Comparison of ENCODE assay signal across 13 cellular contexts in genomic region chr1:39148942-39149341, GRCh38. TPM values are rescaled to one million over a fixed set of nuclear protein-coding genes. Genes with fewer than 3 reads are reported as not detected.
DNase-seq lines count a peak whose midpoint lies in the region; ATAC-seq and TF ChIP-seq lines count a peak whose summit lies in the region.
"Had no signal": no experiment of that assay in that cellular context is flagged by ENCODE, and none has a peak within 500 bp of the region (broad histone marks: within the 10 kb centered on the region; RNA-seq: fewer than 3 reads in every experiment).

No MANE protein-coding gene starts in this region.

- H3K79me1 ChIP-seq in mesenchymal stem cell (replicated peaks; ENCODE audit: low read length, poor library complexity, severe bottlenecking), result no peaks in the 10 kb centered on the region

- in situ Hi-C loops in Panc1 (cut with HindIII; ENCODE audit: low pct_unique_long_range_greater_than_20kb, low sequenced_read_pairs), result no loop called here

- H3K27ac ChIP-seq in BLaER1 (no peak overlapping the region), HUES64 (ENCODE audit: low read depth, low read length) (0 out of 2 replicates have a peak overlapping the region, but pooled peaks have one; percentile 0), Panc1 (ENCODE audit: low read length) (0 out of 2 replicates have a peak overlapping the region, but pooled peaks have one; percentile 35), mesenchymal stem cell (ENCODE audit: low read length, poor library complexity, severe bottlenecking) (no peak overlapping the region)
- H3K27ac ChIP-seq: A549, SJSA1 had no signal

- H2BK5ac ChIP-seq in mesenchymal stem cell (ENCODE audit: low read depth, low read length, poor library complexity, severe bottlenecking), result no peak overlapping the region

- H3K4me3 ChIP-seq in BLaER1, result no peak overlapping the region
- no peak overlapping the region for H3K4me3 ChIP-seq in HUES64 (ENCODE audit: low read length)
- H3K4me3 ChIP-seq in Panc1 (ENCODE audit: low read depth in 2 of 2, low read length in 2 of 2), result no peak overlapping the region
- no peak overlapping the region for H3K4me3 ChIP-seq in mesenchymal stem cell (ENCODE audit: insufficient read depth in 1 of 2, low read depth in 1 of 2, low read length in 2 of 2)
- H3K4me3 ChIP-seq: A549, SJSA1 had no signal

- H2BK120ac ChIP-seq in mesenchymal stem cell (ENCODE audit: low read depth, low read length), result no peak overlapping the region

- peak overlapping the region in 1 of 2 experiments; percentile 60 for H3K4ac ChIP-seq in mesenchymal stem cell (ENCODE audit: low read depth in 1 of 2, low read length in 2 of 2)

- WGBS in HUES64, result 85% methylated on average over 4 of the region's 4 CpGs
- 93% methylated on average over 4 of the region's 4 CpGs for WGBS in mesenchymal stem cell

- H2BK12ac ChIP-seq in mesenchymal stem cell (ENCODE audit: low read length in 2 of 2), result peak overlapping the region; percentile 11 to 77

- H2BK15ac ChIP-seq in mesenchymal stem cell (ENCODE audit: low read depth, poor library complexity, severe bottlenecking), result peak overlapping the region; percentile 89

- H3K36me3 ChIP-seq in BLaER1 (0 out of 2 replicates have a peak, but pooled peaks cover 5% of the 10 kb centered on the region), HUES64 (ENCODE audit: insufficient read depth, low read length) (peaks cover 2% of the 10 kb centered on the region; the same call in 1 of the 2 replicates), Panc1 (ENCODE audit: control insufficient read depth, insufficient read depth, low read length) (no peaks in the 10 kb centered on the region), mesenchymal stem cell (ENCODE audit: control insufficient read depth in 1 of 2, insufficient read depth in 2 of 2, low read depth in 1 of 2, low read length in 2 of 2) (no peaks in the 10 kb centered on the region)

- POLR2A ChIA-PET in Panc1 (lab: Charles Lee), result no interaction called here

- no peaks in the 10 kb centered on the region for H3K27me3 ChIP-seq in BLaER1
- no peaks in the 10 kb centered on the region for H3K27me3 ChIP-seq in HUES64 (ENCODE audit: insufficient read depth, low read length)
- no peaks in the 10 kb centered on the region for H3K27me3 ChIP-seq in Panc1 (ENCODE audit: control insufficient read depth, insufficient read depth, low read length)
- H3K27me3 ChIP-seq in mesenchymal stem cell (ENCODE audit: control insufficient read depth in 1 of 2, insufficient read depth in 1 of 2, low read length in 2 of 2), result no peaks in the 10 kb centered on the region
- H3K27me3 ChIP-seq: SJSA1 had no signal

- H3K9me3 ChIP-seq in BLaER1 (no peaks in the 10 kb centered on the region; the same call in 1 of the 2 replicates), HUES64 (ENCODE audit: insufficient read depth, low read depth, low read length) (no peaks in the 10 kb centered on the region), Panc1 (ENCODE audit: control insufficient read depth, insufficient read depth, low read depth, low read length) (no peaks in the 10 kb centered on the region), mesenchymal stem cell (ENCODE audit: control insufficient read depth, low read length) (no peaks in the 10 kb centered on the region)
- H3K9me3 ChIP-seq: A549, SJSA1 had no signal

- H3K18ac ChIP-seq in mesenchymal stem cell (ENCODE audit: low read depth in 1 of 2, low read length in 2 of 2), result peak overlapping the region in 1 of 2 experiments; percentile 11

- no peak overlapping the region for H4K8ac ChIP-seq in mesenchymal stem cell (ENCODE audit: low read length)

- H3K4me1 ChIP-seq in BLaER1 (peaks cover 83% of the 10 kb centered on the region), HUES64 (ENCODE audit: insufficient read depth, low read length) (peaks cover 60% of the 10 kb centered on the region), Panc1 (ENCODE audit: control insufficient read depth, insufficient read depth, low read length) (peaks cover 65% of the 10 kb centered on the region), mesenchymal stem cell (ENCODE audit: control insufficient read depth, insufficient read depth, low read depth, low read length) (peaks cover 13% of the 10 kb centered on the region)

- peaks cover 33% of the 10 kb centered on the region for H4K20me1 ChIP-seq in BLaER1

- no peak overlapping the region for H3K14ac ChIP-seq in mesenchymal stem cell (ENCODE audit: low read length in 2 of 2)

- peak overlapping the region; percentile 20; the same call in 1 of the 2 replicates for H3K4me2 ChIP-seq in BLaER1
- H3K4me2 ChIP-seq in mesenchymal stem cell (ENCODE audit: low read length, poor library complexity, severe bottlenecking), result no peak overlapping the region
- H3K4me2 ChIP-seq: A549 had no signal

- peak overlapping the region; percentile 11 for H4K91ac ChIP-seq in mesenchymal stem cell (ENCODE audit: low read length)

- H3K23ac ChIP-seq in mesenchymal stem cell (ENCODE audit: low read length in 2 of 2), result peak overlapping the region in 1 of 2 experiments; percentile 89

- H3K9ac ChIP-seq in BLaER1, result no peak overlapping the region
- no peak overlapping the region for H3K9ac ChIP-seq in HUES64 (ENCODE audit: low read depth, low read length)
- no peak overlapping the region for H3K9ac ChIP-seq in mesenchymal stem cell (ENCODE audit: low read length)

- no peak overlapping the region for H2AK5ac ChIP-seq in mesenchymal stem cell (ENCODE audit: low read length, severe bottlenecking)

- ATAC-seq in Panc1, result no peak
- ATAC-seq: A549 had no signal

- intact Hi-C loops in Panc1 (cut with micrococcal nuclease; ENCODE audit: unreplicated experiment), result no loop called here

- DNase-seq in Panc1 (ENCODE audit: low read depth, low spot score) (no peak), mesenchymal stem cell (no peak), HPDE6-E6E7 (ENCODE audit: extremely low spot score) (no peak), AG08395 (ENCODE audit: low spot score) (no peak), iPS-NIHi11 (ENCODE audit: low spot score) (no peak)
- no peak for DNase-seq in activated CD4-positive, alpha-beta T cell treated with anti-CD3 and anti-CD28 coated beads, Interleukin-2, amount 50 U/mL, for 4 hours
- DNase-seq: EL, NCI-H345, NCI-H69 had no signal

- no peak for TF ChIP-seq CTCF in Panc1 (IDR thresholded peaks at IDR 0.05)

- CTCF ChIA-PET in Panc1 (lab: Charles Lee), result no interaction called here

- no TSS peak for BruUV-seq in Panc1 (replicated peaks; lab: Mats Ljungman, UMichigan)

- H2AFZ ChIP-seq in mesenchymal stem cell (ENCODE audit: low read depth, low read length), result no peak overlapping the region

RNA-seq across cellular contexts. Expression of gene MACF1, which starts 55.6 kb away (rescaled TPM):
- polyA plus RNA-seq in HUES64 (2013, experiment 1 of 2), result 76.3 TPM
- polyA plus RNA-seq in HUES64 (2013, experiment 2 of 2), result 81.7 TPM
- total RNA-seq in Panc1 (2021; ENCODE audit: unreplicated experiment), result 413 TPM
- 162 TPM for polyA plus RNA-seq in Panc1 (2012; ENCODE audit: insufficient read length)
- 94.0 TPM for polyA plus RNA-seq in mesenchymal stem cell (2013, experiment 1 of 2)
- polyA plus RNA-seq in mesenchymal stem cell (2013, experiment 2 of 2), result 86.1 TPM

Comparison
In these comparisons a context has a peak if more than half of its experiments do, and no peak if none do; other contexts are left out.
1. H3K27ac ChIP-seq: peak in HUES64 (single experiment) and Panc1 (single experiment); none in BLaER1 (single experiment) and mesenchymal stem cell (single experiment).